8 cellular contexts compared by ENCODE assay signal in the genomic region with DNA sequence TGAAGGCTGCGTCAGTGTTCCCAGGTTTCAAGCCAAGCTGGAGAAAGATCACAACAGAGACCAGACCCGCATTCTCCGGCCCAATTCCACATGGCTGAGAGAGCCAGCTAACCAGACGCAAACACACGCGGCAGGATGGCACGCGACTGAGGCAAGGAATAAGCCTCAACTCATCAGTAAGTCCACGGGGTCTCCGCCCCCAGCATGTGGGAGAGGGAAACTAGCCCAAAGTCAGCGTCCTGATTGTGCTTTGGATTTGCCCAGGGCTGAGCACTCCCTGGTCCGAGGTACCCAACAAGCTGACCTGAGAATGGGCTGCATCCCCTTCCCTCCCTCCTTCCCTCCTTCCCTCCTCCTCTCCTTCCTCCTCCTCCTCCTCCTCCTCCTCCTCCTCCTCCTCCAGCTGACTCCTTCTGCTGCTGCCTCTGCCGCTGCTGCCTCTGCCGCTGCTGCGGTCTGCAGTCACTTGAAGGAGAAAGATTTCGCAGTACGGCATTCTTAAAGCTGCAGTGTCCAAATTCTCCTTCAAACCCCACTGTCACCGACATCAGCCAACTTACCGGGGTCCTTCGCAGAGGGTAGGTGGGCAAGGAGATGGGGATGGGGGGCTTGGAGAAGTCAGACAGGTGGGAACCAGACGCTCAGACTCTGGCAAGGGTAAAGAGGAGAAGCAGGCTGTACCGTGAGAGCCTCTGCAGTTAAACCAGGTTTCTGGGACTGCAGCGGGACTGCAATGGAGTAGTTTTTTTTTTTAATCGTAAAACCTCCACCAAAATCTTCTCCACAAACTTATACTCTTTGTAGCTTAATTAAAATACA. TPM values are rescaled to one million over a fixed set of nuclear protein-coding genes. Genes with fewer than 3 reads are reported as not detected.
DNase-seq lines count a peak whose midpoint lies in the region; ATAC-seq and TF ChIP-seq lines count a peak whose summit lies in the region.

No MANE protein-coding gene starts in this region.

- H2BK120ac ChIP-seq in IMR-90 (ENCODE audit: low read depth, low read length): peak overlapping the region; percentile 91

- in situ Hi-C loops in IMR-90 (cut with MboI; ENCODE audit: low sequenced_read_pairs): no loop called here
- in situ Hi-C loops in transverse colon (cut with MboI; ENCODE audit: low pct_ligation_motif_present in 1 of 4, low pct_unique_long_range_greater_than_20kb in 1 of 4, low sequenced_read_pairs in 3 of 4): no loop called here

- H3K9ac ChIP-seq in BLaER1 (no peak overlapping the region), IMR-90 (ENCODE audit: low read depth, low read length) (peak overlapping the region; percentile 66)

- peak overlapping the region; percentile 78; the same call in 2 of the 3 replicates for H2BK15ac ChIP-seq in IMR-90 (ENCODE audit: low read depth, low read length)

- peak overlapping the region; percentile 49 for H3K4me2 ChIP-seq in BLaER1
- H3K4me2 ChIP-seq in IMR-90 (ENCODE audit: low read depth, low read length): peak overlapping the region; percentile 96

- TF ChIP-seq RAD21 in IMR-90 (IDR thresholded peaks at IDR 0.05; ENCODE audit: low read length): no peak

- peak overlapping the region; percentile 88 for H2BK5ac ChIP-seq in IMR-90 (ENCODE audit: low read depth, low read length, poor library complexity, severe bottlenecking)

- DNase-seq in IMR-90 (peak; percentile 86), body of pancreas (peak in 3 of 4 donors; percentile 20 to 29 (median 28)), lower lobe of right lung (no peak), transverse colon (peak; percentile 18), NCI-H1694 treated with DMSO at 0.1 percent for 48 hours (lab: John Stamatoyannopoulos, UW) (no peak)

- H3K56ac ChIP-seq in IMR-90 (ENCODE audit: extremely low read depth, insufficient read depth, low read length): peak overlapping the region; percentile 83

- 0% methylated on average over 2 of the region's 24 CpGs; no CpG with 5 or more reads in 1 of the 2 experiments for WGBS in IMR-90 (ENCODE audit: extremely low coverage in 2 of 2, insufficient read length in 1 of 2), 2 experiments
- 1% methylated on average over 23 to 24 of the region's 24 CpGs for WGBS in body of pancreas, 2 donors
- WGBS in transverse colon (ENCODE audit: low coverage in 1 of 2), 2 donors: 0 to 2% methylated on average over 2 to 24 of the region's 24 CpGs

- peak overlapping the region; percentile 97 for H3K23ac ChIP-seq in IMR-90 (ENCODE audit: low read depth, low read length)

- peak overlapping the region; percentile 95 for H3K4ac ChIP-seq in IMR-90 (ENCODE audit: low read depth, low read length)

- H2AK9ac ChIP-seq in IMR-90 (replicated peaks; ENCODE audit: low read depth, low read length, poor library complexity): peak overlapping the region; percentile 92

- TF ChIP-seq EP300 in transverse colon (IDR thresholded peaks at IDR 0.05; ENCODE audit: low read depth): no peak

- no TSS peak for BruUV-seq in IMR-90 (replicated peaks; lab: Mats Ljungman, UMichigan)

- H3K4me3 ChIP-seq in BLaER1 (no peak overlapping the region), IMR-90 (ENCODE audit: insufficient read depth, low read depth, low read length) (peak overlapping the region; percentile 76), body of pancreas (no peak overlapping the region), lower lobe of right lung (peak overlapping the region; percentile 30), transverse colon (peak overlapping the region in 3 of 4 donors; percentile 7 to 38 (median 21))

- peak overlapping the region; percentile 80 for H3K18ac ChIP-seq in IMR-90 (ENCODE audit: low read depth, low read length)

- ATAC-seq in IMR-90 (ENCODE audit: low read depth) (peak; percentile 74), body of pancreas (peak; percentile 20), lower lobe of right lung (peak; percentile 9 to 53), GM19324 (IDR thresholded peaks at IDR 0.05; ENCODE audit: low FRiP score, unreplicated experiment) (no peak), HG03432 (IDR thresholded peaks at IDR 0.05; ENCODE audit: unreplicated experiment) (no peak)

- dilution Hi-C loops in IMR-90 (cut with HindIII; ENCODE audit: low sequenced_read_pairs, unreplicated experiment): no loop called here

- H3K9me3 ChIP-seq in BLaER1 (no peaks in the 10 kb centered on the region), IMR-90 (ENCODE audit: control insufficient read depth, insufficient read depth, low read length) (no peaks in the 10 kb centered on the region), body of pancreas (no peaks in the 10 kb centered on the region), lower lobe of right lung (no peaks in the 10 kb centered on the region), transverse colon (no peaks in the 10 kb centered on the region)

- H4K5ac ChIP-seq in IMR-90 (ENCODE audit: low read depth, low read length): peak overlapping the region; percentile 45; the same call in 1 of the 2 replicates

- intact Hi-C loops in IMR-90 (cut with micrococcal nuclease) (loop anchor here (5.0 kb wide), 2 partner anchors 36 to 74 kb away; a partner anchor contains a TSS), body of pancreas (cut with DNase I) (no loop called here), lower lobe of right lung (cut with DNase I) (no loop called here), transverse colon (cut with DNase I; ENCODE audit: low total_unique reads) (no loop called here)

- no peak overlapping the region for H3K27ac ChIP-seq in BLaER1
- peak overlapping the region; percentile 67 for H3K27ac ChIP-seq in IMR-90 (ENCODE audit: insufficient read depth, low read length)
- H3K27ac ChIP-seq in body of pancreas: no peak overlapping the region
- no peak overlapping the region for H3K27ac ChIP-seq in lower lobe of right lung
- peak overlapping the region in 1 of 4 donors; percentile 33 for H3K27ac ChIP-seq in transverse colon

- H4K91ac ChIP-seq in IMR-90 (ENCODE audit: insufficient read depth, low read depth, low read length): peak overlapping the region; percentile 71

- TF ChIP-seq CTCF in IMR-90 (conservative IDR thresholded peaks at IDR 0.05; ENCODE audit: low read depth, low read length) (no peak), body of pancreas (IDR thresholded peaks at IDR 0.05) (no peak), lower lobe of right lung (IDR thresholded peaks at IDR 0.05) (no peak), transverse colon (IDR thresholded peaks at IDR 0.05) (no peak)

- no peaks in the 10 kb centered on the region for H3K36me3 ChIP-seq in BLaER1
- no peaks in the 10 kb centered on the region for H3K36me3 ChIP-seq in IMR-90 (ENCODE audit: control insufficient read depth, insufficient read depth, low read length)
- no peaks in the 10 kb centered on the region for H3K36me3 ChIP-seq in body of pancreas (replicated peaks in 1 of 2; ENCODE audit: insufficient read depth in 1 of 2, low read depth in 2 of 2)
- no peaks in the 10 kb centered on the region for H3K36me3 ChIP-seq in lower lobe of right lung
- no peaks in the 10 kb centered on the region for H3K36me3 ChIP-seq in transverse colon

- peak overlapping the region; percentile 98 for H3K14ac ChIP-seq in IMR-90 (replicated peaks; ENCODE audit: low read depth, low read length)

- H3K79me1 ChIP-seq in IMR-90 (ENCODE audit: low read depth in 1 of 2, low read length in 2 of 2): peaks cover 0 to 23% of the 10 kb centered on the region in 2 experiments; a peak in 2 of 4 replicates

- H2AFZ ChIP-seq in IMR-90 (replicated peaks; ENCODE audit: low read length, poor library complexity): peak overlapping the region; percentile 99

- peak overlapping the region; percentile 91 for H2BK20ac ChIP-seq in IMR-90 (ENCODE audit: low read depth, low read length)

- H4K8ac ChIP-seq in IMR-90 (ENCODE audit: low read depth in 2 of 2, low read length in 2 of 2): peak overlapping the region; percentile 4 to 76; a peak in 3 of 4 replicates

- POLR2A ChIA-PET in IMR-90 (lab: Charles Lee; ENCODE audit: unreplicated experiment): interaction anchor here (0.6 to 1.9 kb wide), 4 partner anchors 14 to 1938 kb away, joined by 3 to 14 read pairs (median 4); no protein-coding TSS in a partner anchor

- H3K4me1 ChIP-seq in BLaER1: peaks cover 39% of the 10 kb centered on the region
- H3K4me1 ChIP-seq in IMR-90 (ENCODE audit: control insufficient read depth, insufficient read depth, low read length): peaks cover 18% of the 10 kb centered on the region
- H3K4me1 ChIP-seq in body of pancreas: peaks cover 20% of the 10 kb centered on the region
- H3K4me1 ChIP-seq in lower lobe of right lung: peaks cover 29% of the 10 kb centered on the region
- H3K4me1 ChIP-seq in transverse colon: peaks cover 0 to 26% (median 14%) of the 10 kb centered on the region in 4 donors

- CTCF ChIA-PET in IMR-90 (lab: Yijun Ruan, JAX): interaction anchor here (1.2 to 1.8 kb wide), 3 partner anchors 15 to 91 kb away, joined by 4 to 8 read pairs (median 7); a partner anchor contains a TSS

- peak overlapping the region; percentile 66 for H2AK5ac ChIP-seq in IMR-90 (ENCODE audit: low read depth, low read length)

- peak; percentile 71 for TF ChIP-seq POLR2A in IMR-90 (IDR thresholded peaks at IDR 0.05; ENCODE audit: low read depth, low read length)
- TF ChIP-seq POLR2A in body of pancreas (IDR thresholded peaks at IDR 0.05): no peak
- TF ChIP-seq POLR2A in transverse colon (IDR thresholded peaks at IDR 0.05): no peak

- H3K27me3 ChIP-seq in BLaER1 (peaks cover 73% of the 10 kb centered on the region), IMR-90 (ENCODE audit: control insufficient read depth, insufficient read depth, low read length) (no peaks in the 10 kb centered on the region; the same call in 1 of the 2 replicates), body of pancreas (peaks cover 0 to 11% of the 10 kb centered on the region in 2 donors), lower lobe of right lung (ENCODE audit: low read depth) (peaks cover 68% of the 10 kb centered on the region), transverse colon (peaks cover 95% of the 10 kb centered on the region)

- peaks cover 33% of the 10 kb centered on the region for H4K20me1 ChIP-seq in BLaER1
- no peaks in the 10 kb centered on the region for H4K20me1 ChIP-seq in IMR-90 (ENCODE audit: insufficient read depth, low read length)

- no peaks in the 10 kb centered on the region for H3K9me1 ChIP-seq in IMR-90 (ENCODE audit: insufficient read depth, low read length)

TF ChIP-seq in IMR-90, 13 proteins besides CTCF, POLR2A, EP300 and RAD21 (continues in another document):
- TF ChIP-seq MXI1 (IDR thresholded peaks at IDR 0.05; ENCODE audit: borderline replicate concordance, low read depth, low read length): peak; percentile 98

RNA-seq across cellular contexts. Expression of a gene that starts 32.9 kb away (rescaled TPM):
- 8.3 and 9.3 TPM in 2 replicates for total RNA-seq in IMR-90 (2012; rRNA removed)
- 22.1 and 22.7 TPM in 2 replicates for polyA plus RNA-seq in IMR-90 (2012; rRNA removed)
- polyA plus RNA-seq in IMR-90 (2012; cell fraction: cytosol; rRNA removed): 11.9 and 21.1 TPM in 2 replicates
- polyA plus RNA-seq in IMR-90 (2012; cell fraction: nucleus; rRNA removed; ENCODE audit: low replicate concordance): 23.3 and 30.1 TPM in 2 replicates
- total RNA-seq in body of pancreas: 10 to 100 TPM; 24.1 to 35.6 TPM
- 40.7 TPM for total RNA-seq in lower lobe of right lung
- 10 to 100 TPM; 24.1 to 49.4 (median 26.7) TPM for total RNA-seq in transverse colon

Comparison
In these comparisons a context has a peak if more than half of its experiments do, and no peak if none do; other contexts are left out.
1. H3K4me3 ChIP-seq: peak in IMR-90 (single experiment), lower lobe of right lung (single experiment) and transverse colon (3 of 4); none in BLaER1 (single experiment) and body of pancreas (0 of 2).
2. ATAC-seq: peak in IMR-90 (single experiment), body of pancreas (single experiment) and lower lobe of right lung (2 of 2); none in GM19324 (single experiment) and HG03432 (single experiment).
3. DNase-seq: peak in IMR-90 (single experiment), body of pancreas (3 of 4) and transverse colon (single experiment); none in lower lobe of right lung (single experiment) and NCI-H1694 treated with DMSO at 0.1 percent for 48 hours (single experiment).